In the genomic region with DNA sequence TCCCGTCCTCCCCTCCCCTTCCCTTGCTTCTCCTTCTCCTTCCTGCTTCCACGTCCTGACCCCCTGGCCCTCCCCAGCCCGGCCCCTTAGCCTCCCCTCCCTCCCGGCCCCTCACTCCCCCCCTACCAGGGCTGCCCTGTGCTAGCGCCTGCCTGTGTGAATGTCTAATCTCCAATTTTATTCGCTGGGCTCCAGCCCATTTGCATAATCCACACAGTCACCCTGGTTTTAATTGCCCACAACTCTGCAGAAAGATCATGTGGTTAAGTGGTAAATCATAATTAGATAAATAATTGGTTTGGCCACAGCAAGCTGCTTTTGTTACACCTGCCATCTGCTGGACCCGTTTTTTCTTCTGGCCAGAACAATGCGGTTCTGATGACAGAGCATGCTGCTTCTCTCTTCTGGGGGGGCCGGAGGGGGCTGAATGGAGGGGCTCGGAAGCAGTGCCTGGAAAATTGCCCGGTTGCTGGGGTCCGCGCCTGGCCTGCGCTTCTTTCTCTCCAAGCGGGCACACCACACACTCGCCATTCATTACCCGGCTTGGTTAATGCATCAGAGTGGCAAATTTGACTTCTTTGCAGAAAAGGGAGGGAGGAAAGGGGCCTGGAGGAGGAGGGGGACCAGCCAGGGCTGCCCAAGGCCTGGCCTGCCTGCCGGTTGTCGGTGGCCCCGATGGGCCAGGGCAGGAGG, we compare ENCODE assay signal across 12 cellular contexts. TPM values are rescaled to one million over a fixed set of nuclear protein-coding genes. Genes with fewer than 3 reads are reported as not detected.
DNase-seq lines count a peak whose midpoint lies in the region; ATAC-seq and TF ChIP-seq lines count a peak whose summit lies in the region.
"Had no signal": no experiment of that assay in that cellular context is flagged by ENCODE, and none has a peak within 500 bp of the region (broad histone marks: within the 10 kb centered on the region; RNA-seq: fewer than 3 reads in every experiment).

No MANE protein-coding gene starts in this region.

- intact Hi-C loops in transverse colon (cut with DNase I; ENCODE audit: low total_unique reads) (no loop called here), left cardiac atrium (cut with DNase I) (no loop called here)

- 40 to 77% methylated on average over 1 to 20 of the region's 20 CpGs for WGBS in transverse colon (ENCODE audit: low coverage in 1 of 2), 2 donors

- ATAC-seq in left cardiac atrium (no peak), GM19395 (IDR thresholded peaks at IDR 0.05; ENCODE audit: unreplicated experiment) (no peak)

- H3K27ac ChIP-seq in transverse colon = peak overlapping the region in 3 of 4 donors; percentile 11 to 46 (median 25)
- H3K27ac ChIP-seq: SJCRH30, suprapubic skin had no signal

- H3K4me3 ChIP-seq in transverse colon = no peak overlapping the region
- H3K4me3 ChIP-seq: SJCRH30, suprapubic skin had no signal

- TF ChIP-seq POLR2A in transverse colon (IDR thresholded peaks at IDR 0.05) = no peak

- TF ChIP-seq CTCF in transverse colon (IDR thresholded peaks at IDR 0.05) = no peak

- H3K36me3 ChIP-seq in transverse colon = no peaks in the 10 kb centered on the region
- H3K36me3 ChIP-seq: SJCRH30, suprapubic skin had no signal

- no peaks in the 10 kb centered on the region for H3K9me3 ChIP-seq in transverse colon
- H3K9me3 ChIP-seq: Caco-2, SJCRH30, suprapubic skin had no signal

- TF ChIP-seq EP300 in transverse colon (IDR thresholded peaks at IDR 0.05; ENCODE audit: low read depth) = no peak

- no peaks in the 10 kb centered on the region for H3K27me3 ChIP-seq in transverse colon
- H3K27me3 ChIP-seq: SJCRH30, suprapubic skin had no signal

- DNase-seq in NCI-H2029 (lab: John Stamatoyannopoulos, UW) = peak; percentile 40
- no peak for DNase-seq in NCI-H2029 treated with DMSO at 0.1 percent for 48 hours (lab: John Stamatoyannopoulos, UW)
- DNase-seq in NCI-H446 (lab: John Stamatoyannopoulos, UW) = peak; percentile 37 to 66
- peak; percentile 76 for DNase-seq in cerebellum (ENCODE audit: low spot score)
- no peak for DNase-seq in transverse colon
- no peak for DNase-seq in left cardiac atrium
- no peak for DNase-seq in activated CD4-positive, alpha-beta T cell treated with anti-CD3 and anti-CD28 coated beads, Interleukin-2, amount 50 U/mL, for 1 hour
- DNase-seq: 8988T, Caco-2, SJCRH30 had no signal

- in situ Hi-C loops in transverse colon (cut with MboI; ENCODE audit: low pct_ligation_motif_present in 1 of 4, low pct_unique_long_range_greater_than_20kb in 1 of 4, low sequenced_read_pairs in 3 of 4) = no loop called here

- H3K4me1 ChIP-seq in transverse colon = peaks cover 6 to 22% (median 15%) of the 10 kb centered on the region in 4 donors
- H3K4me1 ChIP-seq: SJCRH30 had no signal

RNA-seq across cellular contexts. Expression of gene GSE1, which starts 19.5 kb away (rescaled TPM):
- 45.9 TPM for total RNA-seq in cerebellum
- 100 to 1,000 TPM; 100 to 139 (median 120) TPM for total RNA-seq in transverse colon
- total RNA-seq in left cardiac atrium = 10 to 100 TPM; 54.6 to 60.6 TPM

Comparison
In these comparisons a context has a peak if more than half of its experiments do, and no peak if none do; other contexts are left out.
1. DNase-seq: peak in NCI-H2029 (single experiment), NCI-H446 (2 of 2) and cerebellum (single experiment); none in NCI-H2029 treated with DMSO at 0.1 percent for 48 hours (single experiment), transverse colon (single experiment), left cardiac atrium (single experiment) and activated CD4-positive, alpha-beta T cell treated with anti-CD3 and anti-CD28 coated beads, Interleukin-2, amount 50 U/mL, for 1 hour (single experiment).